Comparison of ENCODE assay signal across 22 cellular contexts in genomic region chr17:17019891-17020456, GRCh38. TPM values are rescaled to one million over a fixed set of nuclear protein-coding genes. Genes with fewer than 3 reads are reported as not detected.
A peak's percentile ranks its signal among the peaks of the same experiment; 100 is the strongest.
DNase-seq lines count a peak whose midpoint lies in the region; ATAC-seq, FAIRE-seq and TF ChIP-seq lines count a peak whose summit lies in the region.
"Had no signal": no experiment of that assay in that cellular context is flagged by ENCODE, and none has a peak within 500 bp of the region (broad histone marks: within the 10 kb centered on the region; RNA-seq: fewer than 3 reads in every experiment).

No MANE protein-coding gene starts in this region.

- H3K9me3 Mint-ChIP-seq in activated CD4-positive, alpha-beta memory T cell treated with anti-CD3 and anti-CD28 coated beads for 36 hours, result no peaks in the 10 kb centered on the region
- H3K9me3 Mint-ChIP-seq: activated T-helper 1 cell treated with anti-CD3 and anti-CD28 coated beads, Interleukin-12 subunit alpha, Interleukin-12 subunit beta, Interleukin-2, Interleukin-4 antibody, amounts not matched to agents 30 ng/mL and 10 ng/mL and 1 ng/mL, durations not matched to agents 14 hours and 24 hours and 36 hours; CD4-positive, CD25-positive, alpha-beta regulatory T cell had no signal

- TF ChIP-seq POLR2A in A549 (IDR thresholded peaks at IDR 0.05; ENCODE audit: low read length), result no peak

- no peak for DNase-seq in A549 (ENCODE audit: low read depth in 1 of 2, low spot score in 1 of 2)
- peak; percentile 95 to 97 for DNase-seq in PC-9
- DNase-seq in pancreas, result no peak
- no peak for DNase-seq in ascending aorta (ENCODE audit: low spot score in 2 of 2)
- DNase-seq in NCI-H82 (lab: John Stamatoyannopoulos, UW), result no peak
- DNase-seq in activated CD4-positive, alpha-beta memory T cell treated with anti-CD3 and anti-CD28 coated beads for 36 hours, result no peak
- no peak for DNase-seq in stimulated activated naive CD4-positive, alpha-beta T cell (lab: John Stamatoyannopoulos, UW)
- DNase-seq: ACHN; CD4-positive, CD25-positive, alpha-beta regulatory T cell; central memory CD4-positive, alpha-beta T cell; DMS79 treated with DMSO at 0.1 percent for 48 hours; hypothalamus; KG1; kidney glomerular epithelial cell; NCI-H1092; NCI-H2171 treated with DMSO at 0.1 percent for 48 hours; T-helper 1 cell; tibial artery had no signal

- H3K27ac ChIP-seq in A549 (peak overlapping the region; percentile 94 to 98), PC-9 (peak overlapping the region; percentile 98), esophagus (ENCODE audit: low read depth in 2 of 2, low read length in 1 of 2) (peak overlapping the region; percentile 8 to 79), pancreas (peak overlapping the region; percentile 37 to 86 (median 71)), ascending aorta (no peak overlapping the region)
- H3K27ac ChIP-seq: psoas muscle had no signal

- no peak for FAIRE-seq in A549 (lab: Jason Lieb, UNC)
- FAIRE-seq in pancreas (lab: Jason Lieb, UNC), result no peak

- H3K36me3 ChIP-seq in PC-9 (ENCODE audit: low read depth), result no peaks in the 10 kb centered on the region
- H3K36me3 ChIP-seq in esophagus (ENCODE audit: control insufficient read depth in 2 of 2, insufficient read depth in 2 of 2, low read length in 1 of 2), result no peaks in the 10 kb centered on the region
- H3K36me3 ChIP-seq in pancreas, result no peaks in the 10 kb centered on the region
- H3K36me3 ChIP-seq in ascending aorta, result no peaks in the 10 kb centered on the region
- H3K36me3 ChIP-seq: tibial artery had no signal

- H3K4me3 ChIP-seq in A549 (no peak overlapping the region), PC-9 (peak overlapping the region; percentile 48; the same call in 1 of the 2 replicates), esophagus (ENCODE audit: low read depth in 1 of 2, low read length in 2 of 2) (no peak overlapping the region), pancreas (no peak overlapping the region), ascending aorta (no peak overlapping the region)
- H3K4me3 ChIP-seq: GM23338, psoas muscle, tibial artery had no signal

- no peaks in the 10 kb centered on the region for H3K27me3 Mint-ChIP-seq in activated CD4-positive, alpha-beta memory T cell treated with anti-CD3 and anti-CD28 coated beads for 36 hours

- ATAC-seq in A549 (no peak), pancreas (no peak)
- ATAC-seq: GM23338, psoas muscle had no signal

- H4K20me1 ChIP-seq in PC-9 (ENCODE audit: insufficient read depth), result no peaks in the 10 kb centered on the region

- H3F3A ChIP-seq in PC-9 (ENCODE audit: insufficient read depth, low read depth), result peaks cover 82% of the 10 kb centered on the region

- CTCF ChIA-PET in A549 (lab: Yijun Ruan, JAX), result interaction anchor here (0.5 to 2.2 kb wide), 7 partner anchors 8 to 122 kb away, joined by 3 to 8 read pairs (median 5); no protein-coding TSS in a partner anchor
- CTCF ChIA-PET in PC-9 (lab: Charles Lee), result interaction anchor here (2.0 kb wide), 1 partner anchor 33 kb away, joined by 4 read pairs; no protein-coding TSS in a partner anchor
- CTCF ChIA-PET in activated CD4-positive, alpha-beta memory T cell treated with anti-CD3 and anti-CD28 coated beads for 36 hours (lab: Charles Lee), result no interaction called here

- no peak overlapping the region for H3K27ac Mint-ChIP-seq in activated CD4-positive, alpha-beta memory T cell treated with anti-CD3 and anti-CD28 coated beads for 36 hours
- H3K27ac Mint-ChIP-seq: activated T-helper 1 cell treated with anti-CD3 and anti-CD28 coated beads, Interleukin-12 subunit alpha, Interleukin-12 subunit beta, Interleukin-2, Interleukin-4 antibody, amounts not matched to agents 30 ng/mL and 10 ng/mL and 1 ng/mL, durations not matched to agents 14 hours and 24 hours and 36 hours; CD4-positive, CD25-positive, alpha-beta regulatory T cell; GM23338 had no signal

- POLR2A ChIA-PET in A549 (lab: Yijun Ruan, JAX), result no interaction called here
- POLR2A ChIA-PET in PC-9 (lab: Charles Lee; ENCODE audit: unreplicated experiment), result interaction anchor here (0.5 to 1.3 kb wide), 6 partner anchors 8 to 816 kb away, joined by 3 to 13 read pairs (median 4); no protein-coding TSS in a partner anchor
- POLR2A ChIA-PET in activated CD4-positive, alpha-beta memory T cell treated with anti-CD3 and anti-CD28 coated beads for 36 hours (lab: Charles Lee), result interaction anchor here (1.2 kb wide), 1 partner anchor 38 kb away, joined by 3 read pairs; no protein-coding TSS in a partner anchor

- no peak overlapping the region for H3K4me3 Mint-ChIP-seq in activated CD4-positive, alpha-beta memory T cell treated with anti-CD3 and anti-CD28 coated beads for 36 hours
- H3K4me3 Mint-ChIP-seq: activated T-helper 1 cell treated with anti-CD3 and anti-CD28 coated beads, Interleukin-12 subunit alpha, Interleukin-12 subunit beta, Interleukin-2, Interleukin-4 antibody, amounts not matched to agents 30 ng/mL and 10 ng/mL and 1 ng/mL, durations not matched to agents 14 hours and 24 hours and 36 hours; CD4-positive, CD25-positive, alpha-beta regulatory T cell; GM23338 had no signal

- no peak for TF ChIP-seq EP300 in A549 (IDR thresholded peaks at IDR 0.05)

- no peaks in the 10 kb centered on the region for H3K27me3 ChIP-seq in PC-9 (ENCODE audit: insufficient read depth, low read depth)
- H3K27me3 ChIP-seq in esophagus (ENCODE audit: control insufficient read depth in 1 of 2, insufficient read depth in 2 of 2, low read length in 2 of 2), result no peaks in the 10 kb centered on the region
- H3K27me3 ChIP-seq in pancreas, result no peaks in the 10 kb centered on the region
- H3K27me3 ChIP-seq in ascending aorta, result no peaks in the 10 kb centered on the region
- H3K27me3 ChIP-seq: tibial artery had no signal

- no peaks in the 10 kb centered on the region for H3K9me2 ChIP-seq in PC-9 (ENCODE audit: insufficient read depth)

- H2AFZ ChIP-seq in PC-9, result no peak overlapping the region
- H2AFZ ChIP-seq: GM23338 had no signal

- H3K36me3 Mint-ChIP-seq in activated CD4-positive, alpha-beta memory T cell treated with anti-CD3 and anti-CD28 coated beads for 36 hours, result no peaks in the 10 kb centered on the region
- H3K36me3 Mint-ChIP-seq: CD4-positive, CD25-positive, alpha-beta regulatory T cell had no signal

- no peak for TF ChIP-seq RAD21 in A549 (conservative IDR thresholded peaks at IDR 0.05 in 1 of 2, IDR thresholded peaks at IDR 0.05 in 1 of 2)

- peaks cover 32% of the 10 kb centered on the region for H3K4me1 Mint-ChIP-seq in activated CD4-positive, alpha-beta memory T cell treated with anti-CD3 and anti-CD28 coated beads for 36 hours (ENCODE audit: low read depth)

- H3K9me3 ChIP-seq in A549 (no peaks in the 10 kb centered on the region), PC-9 (ENCODE audit: insufficient read depth, low read depth) (no peaks in the 10 kb centered on the region), esophagus (ENCODE audit: control insufficient read depth in 2 of 2, insufficient read depth in 1 of 2, low read depth in 1 of 2, low read length in 1 of 2) (no peaks in the 10 kb centered on the region), pancreas (no peaks in the 10 kb centered on the region), ascending aorta (no peaks in the 10 kb centered on the region)
- H3K9me3 ChIP-seq: psoas muscle, tibial artery had no signal

- intact Hi-C loops in PC-9 (cut with micrococcal nuclease; ENCODE audit: unreplicated experiment), result loop anchor here (1.0 to 5.0 kb wide), 3 partner anchors 8 to 733 kb away; no protein-coding TSS in a partner anchor
- intact Hi-C loops in pancreas (cut with DNase I), result loop anchor here in 1 of 3 donors (10.0 kb wide), 1 partner anchor 55 kb away; no protein-coding TSS in a partner anchor
- intact Hi-C loops in ascending aorta (cut with DNase I), result no loop called here
- intact Hi-C loops in activated CD4-positive, alpha-beta memory T cell treated with anti-CD3 and anti-CD28 coated beads for 36 hours (cut with micrococcal nuclease), result loop anchor here (10.0 kb wide), 1 partner anchor 95 kb away; no protein-coding TSS in a partner anchor

- H3K4me2 ChIP-seq in A549 (0 out of 3 replicates have a peak overlapping the region, but pooled peaks have one; percentile 4), PC-9 (peak overlapping the region; percentile 75)
- H3K4me2 ChIP-seq: GM23338 had no signal

- TF ChIP-seq CTCF in A549 (IDR thresholded peaks at IDR 0.05) (no peak), PC-9 (conservative IDR thresholded peaks at IDR 0.05) (no peak), pancreas (IDR thresholded peaks at IDR 0.05) (no peak), ascending aorta (IDR thresholded peaks at IDR 0.05) (no peak)

- peaks cover 72% of the 10 kb centered on the region for H3K4me1 ChIP-seq in A549
- H3K4me1 ChIP-seq in PC-9 (replicated peaks; ENCODE audit: insufficient read depth), result peaks cover 89% of the 10 kb centered on the region
- peaks cover 3 to 18% of the 10 kb centered on the region in 2 donors for H3K4me1 ChIP-seq in esophagus (ENCODE audit: control insufficient read depth in 2 of 2, insufficient read depth in 2 of 2, low read length in 1 of 2)
- peaks cover 33 to 40% (median 34%) of the 10 kb centered on the region in 3 donors for H3K4me1 ChIP-seq in pancreas
- H3K4me1 ChIP-seq in ascending aorta, result peaks cover 0 to 11% of the 10 kb centered on the region in 2 donors
- H3K4me1 ChIP-seq: psoas muscle had no signal

- WGBS in A549 (ENCODE audit: missing lambda C conversion rate), result 94% methylated on average over 13 of the region's 13 CpGs
- WGBS in esophagus, 2 donors, result 77 to 88% methylated on average over 13 of the region's 13 CpGs
- WGBS in pancreas, 2 donors, result 95 to 96% methylated on average over 13 of the region's 13 CpGs

- no TSS peak for BruUV-seq in PC-9 (replicated peaks; lab: Mats Ljungman, UMichigan)

- H3K79me2 ChIP-seq in PC-9 (ENCODE audit: low read depth), result peaks cover 37% of the 10 kb centered on the region

RNA-seq across cellular contexts. Expression of gene MPRIP, which starts 22.3 kb away (rescaled TPM):
- polyA plus RNA-seq in A549 (2011; rRNA removed), result 147 and 200 TPM in 2 replicates
- polyA plus RNA-seq in A549 (2012; cell fraction: cytosol; rRNA removed), result 170 and 183 TPM in 2 replicates
- 347 and 385 TPM in 2 replicates for polyA plus RNA-seq in A549 (2012; cell fraction: nucleus; rRNA removed)
- polyA plus RNA-seq in A549 (2017; fragmentation: RNase III; extraction: RNeasy Plus Mini Kit Qiagen cat#74134 plus additional on column Dnase treatment), result 192 to 240 TPM (median 228 TPM) in 3 replicates
- 215 and 250 TPM in 2 replicates for polyA minus RNA-seq in A549 (2011; rRNA and poly(A)+ RNA removed)
- 411 and 443 TPM in 2 replicates for total RNA-seq in PC-9 (2021)
- 100 to 1,000 TPM; 122 to 226 TPM for polyA plus RNA-seq in esophagus
- 100 to 1,000 TPM in 2 of 6 donors, 10 to 100 TPM in 4; 91.8 to 134 (median 98.1) TPM for total RNA-seq in pancreas
- 100 to 1,000 TPM; 174 to 242 TPM for polyA plus RNA-seq in pancreas
- 246 TPM for total RNA-seq in ascending aorta
- 100 to 1,000 TPM; 145 to 157 TPM for total RNA-seq in activated CD4-positive, alpha-beta memory T cell treated with anti-CD3 and anti-CD28 coated beads for 36 hours

RNA-seq across cellular contexts. Expression of gene TNFRSF13B, which starts 48.1 kb away (rescaled TPM):
- polyA plus RNA-seq in A549 (2011; rRNA removed) (not detected in 2 replicates), A549 (2017; fragmentation: RNase III; extraction: RNeasy Plus Mini Kit Qiagen cat#74134 plus additional on column Dnase treatment) (not detected in 3 replicates), esophagus (under 1 TPM; 0.14 to 0.29 TPM), pancreas (not detected)
- polyA plus RNA-seq in A549 (2012; cell fraction: cytosol; rRNA removed), result not detected in 2 replicates
- not detected in 2 replicates for polyA plus RNA-seq in A549 (2012; cell fraction: nucleus; rRNA removed)
- polyA minus RNA-seq in A549 (2011; rRNA and poly(A)+ RNA removed), result not detected in 2 replicates
- total RNA-seq in PC-9 (2021) (not detected in 2 replicates), pancreas (under 1 TPM in 1 of 6 donors, not detected in 5; 0.16 TPM), ascending aorta (not detected)
- total RNA-seq in activated CD4-positive, alpha-beta memory T cell treated with anti-CD3 and anti-CD28 coated beads for 36 hours, result not detected
- total RNA-seq: activated T-helper 1 cell treated with anti-CD3 and anti-CD28 coated beads, Interleukin-12 subunit alpha, Interleukin-12 subunit beta, Interleukin-2, Interleukin-4 antibody, amounts not matched to agents 30 ng/mL and 10 ng/mL and 1 ng/mL, durations not matched to agents 14 hours and 24 hours and 36 hours; GM23338; psoas muscle had no signal
- polyA plus RNA-seq: psoas muscle had no signal

Comparison
In these comparisons a context has a peak if more than half of its experiments do, and no peak if none do; other contexts are left out.
1. DNase-seq: peak in PC-9 (2 of 2); none in A549 (0 of 2), pancreas (0 of 6), ascending aorta (0 of 2), NCI-H82 (single experiment), activated CD4-positive, alpha-beta memory T cell treated with anti-CD3 and anti-CD28 coated beads for 36 hours (single experiment) and stimulated activated naive CD4-positive, alpha-beta T cell (0 of 6).
2. H3K27ac ChIP-seq: peak in A549 (2 of 2), PC-9 (single experiment), esophagus (2 of 2) and pancreas (4 of 4); none in ascending aorta (0 of 2).